Comparison of ENCODE assay signal across 1 cellular context in the genomic region with DNA sequence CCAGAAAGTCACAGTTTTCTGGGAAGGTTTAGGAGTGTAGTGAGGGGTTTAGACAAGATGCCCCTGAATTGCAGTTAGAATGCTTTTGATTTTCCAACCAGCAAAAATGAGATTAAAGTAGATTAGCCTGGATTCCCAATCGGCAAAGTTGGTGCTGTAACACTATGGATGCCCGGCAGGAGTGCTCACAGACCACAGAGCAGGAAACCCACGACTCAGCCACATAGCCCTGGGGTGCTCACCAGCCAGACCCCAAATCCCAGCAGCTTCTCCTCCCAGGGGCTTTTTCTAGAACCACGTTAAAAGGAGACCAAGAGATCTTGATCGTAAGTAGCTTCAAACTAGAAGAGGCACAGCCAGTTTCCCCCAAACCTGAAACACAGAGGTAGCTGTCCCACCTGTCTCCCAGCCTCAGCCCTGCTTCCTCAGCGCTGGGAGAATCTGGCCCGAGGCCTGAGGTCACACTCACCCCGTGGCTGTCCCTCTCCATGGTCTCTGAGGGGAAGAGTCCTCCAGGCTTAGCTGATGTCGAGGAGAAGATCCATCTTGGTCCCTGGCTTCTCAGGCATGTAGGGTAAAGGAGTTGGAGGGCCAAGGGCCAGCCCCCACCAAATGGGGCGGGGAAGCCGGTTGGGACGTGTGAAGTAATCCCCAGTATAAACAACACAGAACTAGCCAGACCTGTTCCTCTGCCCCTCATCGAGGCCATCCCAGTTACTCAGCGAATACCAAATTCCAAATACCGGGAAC.
TF ChIP-seq lines count a peak whose summit lies in the region.

A gene (minus strand): TSS at position 585 of the 750 bp plus-strand sequence. CDS start 95 bp downstream, at position 490.

TF ChIP-seq in SK-N-SH, 30 proteins besides CTCF, POLR2A, EP300 and RAD21:
- TF ChIP-seq, protein P1, sequence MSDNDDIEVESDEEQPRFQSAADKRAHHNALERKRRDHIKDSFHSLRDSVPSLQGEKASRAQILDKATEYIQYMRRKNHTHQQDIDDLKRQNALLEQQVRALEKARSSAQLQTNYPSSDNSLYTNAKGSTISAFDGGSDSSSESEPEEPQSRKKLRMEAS (IDR thresholded peaks at IDR 0.05; ENCODE audit: low read depth): no peak
- TF ChIP-seq TEAD4 (IDR thresholded peaks at IDR 0.05; ENCODE audit: borderline replicate concordance, insufficient read depth) (no peak), MXI1 (IDR thresholded peaks at IDR 0.05; ENCODE audit: low read depth, low read length) (no peak), SIN3A (IDR thresholded peaks at IDR 0.05; ENCODE audit: borderline replicate concordance, low read depth, low read length) (no peak), YY1 (IDR thresholded peaks at IDR 0.05; ENCODE audit: low read depth) (no peak), FOXM1 (IDR thresholded peaks at IDR 0.05; ENCODE audit: low read depth) (no peak), FOSL2 (IDR thresholded peaks at IDR 0.05; ENCODE audit: borderline replicate concordance, low read depth) (no peak), JUND (IDR thresholded peaks at IDR 0.05) (no peak), TAF1 (IDR thresholded peaks at IDR 0.05; ENCODE audit: borderline replicate concordance, low read depth, low read length) (no peak), RCOR1 (IDR thresholded peaks at IDR 0.05; ENCODE audit: low read length) (no peak), RFX5 (IDR thresholded peaks at IDR 0.05; ENCODE audit: low read length) (no peak), TCF12 (IDR thresholded peaks at IDR 0.05) (no peak)
- TF ChIP-seq, protein P2, sequence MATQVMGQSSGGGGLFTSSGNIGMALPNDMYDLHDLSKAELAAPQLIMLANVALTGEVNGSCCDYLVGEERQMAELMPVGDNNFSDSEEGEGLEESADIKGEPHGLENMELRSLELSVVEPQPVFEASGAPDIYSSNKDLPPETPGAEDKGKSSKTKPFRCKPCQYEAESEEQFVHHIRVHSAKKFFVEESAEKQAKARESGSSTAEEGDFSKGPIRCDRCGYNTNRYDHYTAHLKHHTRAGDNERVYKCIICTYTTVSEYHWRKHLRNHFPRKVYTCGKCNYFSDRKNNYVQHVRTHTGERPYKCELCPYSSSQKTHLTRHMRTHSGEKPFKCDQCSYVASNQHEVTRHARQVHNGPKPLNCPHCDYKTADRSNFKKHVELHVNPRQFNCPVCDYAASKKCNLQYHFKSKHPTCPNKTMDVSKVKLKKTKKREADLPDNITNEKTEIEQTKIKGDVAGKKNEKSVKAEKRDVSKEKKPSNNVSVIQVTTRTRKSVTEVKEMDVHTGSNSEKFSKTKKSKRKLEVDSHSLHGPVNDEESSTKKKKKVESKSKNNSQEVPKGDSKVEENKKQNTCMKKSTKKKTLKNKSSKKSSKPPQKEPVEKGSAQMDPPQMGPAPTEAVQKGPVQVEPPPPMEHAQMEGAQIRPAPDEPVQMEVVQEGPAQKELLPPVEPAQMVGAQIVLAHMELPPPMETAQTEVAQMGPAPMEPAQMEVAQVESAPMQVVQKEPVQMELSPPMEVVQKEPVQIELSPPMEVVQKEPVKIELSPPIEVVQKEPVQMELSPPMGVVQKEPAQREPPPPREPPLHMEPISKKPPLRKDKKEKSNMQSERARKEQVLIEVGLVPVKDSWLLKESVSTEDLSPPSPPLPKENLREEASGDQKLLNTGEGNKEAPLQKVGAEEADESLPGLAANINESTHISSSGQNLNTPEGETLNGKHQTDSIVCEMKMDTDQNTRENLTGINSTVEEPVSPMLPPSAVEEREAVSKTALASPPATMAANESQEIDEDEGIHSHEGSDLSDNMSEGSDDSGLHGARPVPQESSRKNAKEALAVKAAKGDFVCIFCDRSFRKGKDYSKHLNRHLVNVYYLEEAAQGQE (IDR thresholded peaks at IDR 0.05; ENCODE audit: low read depth, low read length): no peak
- TF ChIP-seq, protein P3, sequence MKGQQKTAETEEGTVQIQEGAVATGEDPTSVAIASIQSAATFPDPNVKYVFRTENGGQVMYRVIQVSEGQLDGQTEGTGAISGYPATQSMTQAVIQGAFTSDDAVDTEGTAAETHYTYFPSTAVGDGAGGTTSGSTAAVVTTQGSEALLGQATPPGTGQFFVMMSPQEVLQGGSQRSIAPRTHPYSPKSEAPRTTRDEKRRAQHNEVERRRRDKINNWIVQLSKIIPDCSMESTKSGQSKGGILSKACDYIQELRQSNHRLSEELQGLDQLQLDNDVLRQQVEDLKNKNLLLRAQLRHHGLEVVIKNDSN (IDR thresholded peaks at IDR 0.05; ENCODE audit: borderline replicate concordance, low read depth): no peak
- TF ChIP-seq, protein P4, sequence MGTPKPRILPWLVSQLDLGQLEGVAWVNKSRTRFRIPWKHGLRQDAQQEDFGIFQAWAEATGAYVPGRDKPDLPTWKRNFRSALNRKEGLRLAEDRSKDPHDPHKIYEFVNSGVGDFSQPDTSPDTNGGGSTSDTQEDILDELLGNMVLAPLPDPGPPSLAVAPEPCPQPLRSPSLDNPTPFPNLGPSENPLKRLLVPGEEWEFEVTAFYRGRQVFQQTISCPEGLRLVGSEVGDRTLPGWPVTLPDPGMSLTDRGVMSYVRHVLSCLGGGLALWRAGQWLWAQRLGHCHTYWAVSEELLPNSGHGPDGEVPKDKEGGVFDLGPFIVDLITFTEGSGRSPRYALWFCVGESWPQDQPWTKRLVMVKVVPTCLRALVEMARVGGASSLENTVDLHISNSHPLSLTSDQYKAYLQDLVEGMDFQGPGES (IDR thresholded peaks at IDR 0.05; ENCODE audit: low read depth, low read length): no peak
- TF ChIP-seq, protein P5, sequence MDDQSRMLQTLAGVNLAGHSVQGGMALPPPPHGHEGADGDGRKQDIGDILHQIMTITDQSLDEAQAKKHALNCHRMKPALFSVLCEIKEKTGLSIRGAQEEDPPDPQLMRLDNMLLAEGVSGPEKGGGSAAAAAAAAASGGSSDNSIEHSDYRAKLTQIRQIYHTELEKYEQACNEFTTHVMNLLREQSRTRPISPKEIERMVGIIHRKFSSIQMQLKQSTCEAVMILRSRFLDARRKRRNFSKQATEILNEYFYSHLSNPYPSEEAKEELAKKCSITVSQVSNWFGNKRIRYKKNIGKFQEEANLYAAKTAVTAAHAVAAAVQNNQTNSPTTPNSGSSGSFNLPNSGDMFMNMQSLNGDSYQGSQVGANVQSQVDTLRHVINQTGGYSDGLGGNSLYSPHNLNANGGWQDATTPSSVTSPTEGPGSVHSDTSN (IDR thresholded peaks at IDR 0.05): no peak
- TF ChIP-seq, protein P6, sequence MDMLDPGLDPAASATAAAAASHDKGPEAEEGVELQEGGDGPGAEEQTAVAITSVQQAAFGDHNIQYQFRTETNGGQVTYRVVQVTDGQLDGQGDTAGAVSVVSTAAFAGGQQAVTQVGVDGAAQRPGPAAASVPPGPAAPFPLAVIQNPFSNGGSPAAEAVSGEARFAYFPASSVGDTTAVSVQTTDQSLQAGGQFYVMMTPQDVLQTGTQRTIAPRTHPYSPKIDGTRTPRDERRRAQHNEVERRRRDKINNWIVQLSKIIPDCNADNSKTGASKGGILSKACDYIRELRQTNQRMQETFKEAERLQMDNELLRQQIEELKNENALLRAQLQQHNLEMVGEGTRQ (IDR thresholded peaks at IDR 0.05; ENCODE audit: borderline replicate concordance, low read depth, low read length): no peak
